In genomic region chr10:73786512-73786885, GRCh38 we compare ENCODE assay signal across 1 cellular context.
TF ChIP-seq lines count a peak whose summit lies in the region.

No MANE protein-coding gene starts in this region.

TF ChIP-seq in HepG2, 621 proteins besides CTCF, POLR2A, EP300 and RAD21 (continued from another document):
- TF ChIP-seq MEF2D (CRISPR knock-in tag; IDR thresholded peaks at IDR 0.05), result 0 out of 2 replicates have a peak, but pooled peaks have one; percentile 1
- TF ChIP-seq ZNF772 (CRISPR knock-in tag; IDR thresholded peaks at IDR 0.05), result 0 out of 2 replicates have a peak, but pooled peaks have one; percentile 8
- TF ChIP-seq TGIF2 (CRISPR knock-in tag; IDR thresholded peaks at IDR 0.05), result peak; percentile 69; the same call in 1 of the 2 replicates
- 0 out of 4 replicates have a peak, but pooled peaks of 1 of the 2 experiments have one; percentile 15 for TF ChIP-seq HMGXB4 (CRISPR knock-in tag; IDR thresholded peaks at IDR 0.05; ENCODE audit: borderline replicate concordance in 1 of 2, low read depth in 1 of 2)
- no peak for TF ChIP-seq REL (CRISPR knock-in tag; conservative IDR thresholded peaks at IDR 0.05)
- TF ChIP-seq TFAP4 (IDR thresholded peaks at IDR 0.05; ENCODE audit: borderline replicate concordance, low read depth), result 0 out of 2 replicates have a peak, but pooled peaks have one; percentile 6
- no peak for TF ChIP-seq LCORL (IDR thresholded peaks at IDR 0.05)
- peak; percentile 43 for TF ChIP-seq LCORL (CRISPR knock-in tag; IDR thresholded peaks at IDR 0.05)
- TF ChIP-seq BORCS8-MEF2B (CRISPR knock-in tag; IDR thresholded peaks at IDR 0.05), result 0 out of 2 replicates have a peak, but pooled peaks have one; percentile 25
